ENCODE assay signal across 15 cellular contexts in genomic region chr11:59154585-59154984, GRCh38. TPM values are rescaled to one million over a fixed set of nuclear protein-coding genes. Genes with fewer than 3 reads are reported as not detected.
"Had no signal": no experiment of that assay in that cellular context is flagged by ENCODE, and none has a peak within 500 bp of the region (broad histone marks: within the 10 kb centered on the region; RNA-seq: fewer than 3 reads in every experiment).

No MANE protein-coding gene starts in this region.

- DNase-seq: activated CD4-positive, alpha-beta T cell treated with anti-CD3 and anti-CD28 coated beads for 4 hours; activated naive CD4-positive, alpha-beta T cell treated with Interleukin-2 at 50 U/mL for 16 hours; activated naive CD8-positive, alpha-beta T cell treated with anti-CD3 and anti-CD28 coated beads, Interleukin-2, amount 50 U/mL, for 24 hours; dorsolateral prefrontal cortex; left lung; occipital lobe; psoas muscle; stimulated activated CD4-positive, alpha-beta T cell treated with anti-CD3 and anti-CD28 coated beads, Interleukin-2, amount 100 ng/mL, for 24 hours; stimulated activated naive B cell treated with anti-CD40 and anti-IgM and Interleukin-4, amounts not matched to agents 10 μg/mL and 1 μg/mL and 100 μg/mL, for 72 hours; T-helper 9 cell; WERI-Rb-1 had no signal

- H3K36me3 ChIP-seq: WERI-Rb-1 had no signal

- FAIRE-seq: astrocyte, endometrium had no signal

- H3K27me3 ChIP-seq: esophagus muscularis mucosa, left lung had no signal

- H3K4me1 ChIP-seq: psoas muscle had no signal

- H3K4me3 ChIP-seq: dorsolateral prefrontal cortex, esophagus muscularis mucosa, left lung, psoas muscle had no signal

- H3K9me3 ChIP-seq: esophagus muscularis mucosa, left lung, psoas muscle had no signal

- H3K27ac ChIP-seq: dorsolateral prefrontal cortex, esophagus muscularis mucosa, left lung, psoas muscle, WERI-Rb-1 had no signal

RNA-seq across cellular contexts. Expression of gene MPEG1, which starts 58.1 kb away (rescaled TPM):
- total RNA-seq: activated T-helper 1 cell treated with anti-CD3 and anti-CD28 coated beads, Interleukin-12 subunit alpha, Interleukin-12 subunit beta, Interleukin-2, Interleukin-4 antibody, amounts not matched to agents 30 ng/mL and 10 ng/mL and 1 ng/mL, durations not matched to agents 14 hours and 24 hours and 36 hours; astrocyte had no signal
